ENCODE assay signal across 25 cellular contexts in genomic region chr7:127359011-127359410, GRCh38.
"Had no signal": no experiment of that assay in that cellular context is flagged by ENCODE, and none has a peak within 500 bp of the region (broad histone marks: within the 10 kb centered on the region; RNA-seq: fewer than 3 reads in every experiment).

No MANE protein-coding gene starts in this region.

- H3K4me1 Mint-ChIP-seq: activated B cell treated with CpG ODN at 0.5 μM for 24 hours had no signal

- ATAC-seq: activated CD8-positive, alpha-beta memory T cell treated with anti-CD3 and anti-CD28 coated beads, Interleukin-2, amount 10 ng/mL, durations not matched to agents 7 days and 5 days; activated T-cell treated with anti-CD3 and anti-CD28 coated beads, Interleukin-2, amount 50 U/mL, for 4 hours; activated T-helper 17 cell treated with anti-CD3 and anti-CD28 coated beads, Interleukin-2, amount 50 U/mL, for 72 hours; PC-3; SK-N-SH treated with all-trans-retinoic acid at 6 μM for 48 hours had no signal

- H3K27ac Mint-ChIP-seq: activated B cell treated with CpG ODN at 0.5 μM for 24 hours; activated CD4-positive, alpha-beta T cell treated with anti-CD3 and anti-CD28 coated beads, Interleukin-2, amount 10 ng/mL, durations not matched to agents 24 days and 14 days; activated CD8-positive, alpha-beta memory T cell treated with anti-CD3 and anti-CD28 coated beads, Interleukin-2, amount 10 ng/mL, durations not matched to agents 7 days and 5 days; activated naive CD4-positive, alpha-beta T cell treated with anti-CD3 and anti-CD28 coated beads, Interleukin-2, amount 10 ng/mL, durations not matched to agents 7 days and 5 days; activated naive CD8-positive, alpha-beta T cell treated with anti-CD3 and anti-CD28 coated beads for 36 hours; activated T-helper 17 cell treated with anti-CD3 and anti-CD28 coated beads, Interleukin-2, amount 50 U/mL, for 72 hours had no signal

- DNase-seq: activated B cell treated with CpG ODN at 0.5 μM for 24 hours; activated CD4-positive, alpha-beta T cell treated with anti-CD3 and anti-CD28 coated beads for 1 hour; activated CD4-positive, alpha-beta T cell treated with anti-CD3 and anti-CD28 coated beads, Interleukin-2, amount 10 ng/mL, durations not matched to agents 24 days and 14 days; activated CD4-positive, alpha-beta T cell treated with anti-CD3 and anti-CD28 coated beads, Interleukin-2, amount 50 U/mL, for 48 hours; activated CD8-positive, alpha-beta memory T cell treated with anti-CD3 and anti-CD28 coated beads, Interleukin-2, amount 10 ng/mL, durations not matched to agents 7 days and 5 days; activated gamma-delta T cell treated with Interleukin-2 at 50 U/mL for 16 hours; activated naive CD4-positive, alpha-beta T cell treated with anti-CD3 and anti-CD28 coated beads, Interleukin-2, amount 10 ng/mL, durations not matched to agents 7 days and 5 days; activated naive CD8-positive, alpha-beta T cell treated with anti-CD3 and anti-CD28 coated beads for 36 hours; activated T-cell treated with anti-CD3 and anti-CD28 coated beads, Interleukin-2, amount 50 U/mL, for 4 hours; brain microvascular endothelial cell; MG63; NCI-H1105; NCI-H1436; NCI-H1694 treated with DMSO at 0.1 percent for 48 hours; NCI-H2081; NCI-H510A treated with DMSO at 0.1 percent for 48 hours; NCI-H69; PC-3; SHP77; SW 1271; T-helper 9 cell had no signal

- H3K4me3 Mint-ChIP-seq: activated B cell treated with CpG ODN at 0.5 μM for 24 hours; activated CD4-positive, alpha-beta T cell treated with anti-CD3 and anti-CD28 coated beads, Interleukin-2, amount 10 ng/mL, durations not matched to agents 24 days and 14 days; activated CD8-positive, alpha-beta memory T cell treated with anti-CD3 and anti-CD28 coated beads, Interleukin-2, amount 10 ng/mL, durations not matched to agents 7 days and 5 days; activated naive CD4-positive, alpha-beta T cell treated with anti-CD3 and anti-CD28 coated beads, Interleukin-2, amount 10 ng/mL, durations not matched to agents 7 days and 5 days; activated naive CD8-positive, alpha-beta T cell treated with anti-CD3 and anti-CD28 coated beads for 36 hours; activated T-cell treated with anti-CD3 and anti-CD28 coated beads, Interleukin-2, amount 50 U/mL, for 4 hours; activated T-helper 17 cell treated with anti-CD3 and anti-CD28 coated beads, Interleukin-2, amount 50 U/mL, for 72 hours had no signal

- H3K9me3 Mint-ChIP-seq: activated B cell treated with CpG ODN at 0.5 μM for 24 hours; activated CD4-positive, alpha-beta T cell treated with anti-CD3 and anti-CD28 coated beads, Interleukin-2, amount 10 ng/mL, durations not matched to agents 24 days and 14 days; activated naive CD4-positive, alpha-beta T cell treated with anti-CD3 and anti-CD28 coated beads, Interleukin-2, amount 10 ng/mL, durations not matched to agents 7 days and 5 days; activated naive CD8-positive, alpha-beta T cell treated with anti-CD3 and anti-CD28 coated beads for 36 hours; activated T-cell treated with anti-CD3 and anti-CD28 coated beads, Interleukin-2, amount 50 U/mL, for 4 hours; activated T-helper 17 cell treated with anti-CD3 and anti-CD28 coated beads, Interleukin-2, amount 50 U/mL, for 72 hours had no signal

- H3K27ac ChIP-seq: brain microvascular endothelial cell, cardiac muscle cell, SJSA1 had no signal

- H3K27me3 Mint-ChIP-seq: activated B cell treated with CpG ODN at 0.5 μM for 24 hours; activated CD4-positive, alpha-beta T cell treated with anti-CD3 and anti-CD28 coated beads, Interleukin-2, amount 10 ng/mL, durations not matched to agents 24 days and 14 days; activated CD8-positive, alpha-beta memory T cell treated with anti-CD3 and anti-CD28 coated beads, Interleukin-2, amount 10 ng/mL, durations not matched to agents 7 days and 5 days; activated naive CD4-positive, alpha-beta T cell treated with anti-CD3 and anti-CD28 coated beads, Interleukin-2, amount 10 ng/mL, durations not matched to agents 7 days and 5 days; activated naive CD8-positive, alpha-beta T cell treated with anti-CD3 and anti-CD28 coated beads for 36 hours; activated T-helper 17 cell treated with anti-CD3 and anti-CD28 coated beads, Interleukin-2, amount 50 U/mL, for 72 hours had no signal

- H3K9me3 ChIP-seq: MG63, SJSA1 had no signal

- H3K4me3 ChIP-seq: cardiac muscle cell, MG63, SJSA1 had no signal

- H3K4me1 ChIP-seq: SJSA1 had no signal

- H3K27me3 ChIP-seq: brain microvascular endothelial cell, cardiac muscle cell, MG63, SJSA1 had no signal
